In the genomic region with DNA sequence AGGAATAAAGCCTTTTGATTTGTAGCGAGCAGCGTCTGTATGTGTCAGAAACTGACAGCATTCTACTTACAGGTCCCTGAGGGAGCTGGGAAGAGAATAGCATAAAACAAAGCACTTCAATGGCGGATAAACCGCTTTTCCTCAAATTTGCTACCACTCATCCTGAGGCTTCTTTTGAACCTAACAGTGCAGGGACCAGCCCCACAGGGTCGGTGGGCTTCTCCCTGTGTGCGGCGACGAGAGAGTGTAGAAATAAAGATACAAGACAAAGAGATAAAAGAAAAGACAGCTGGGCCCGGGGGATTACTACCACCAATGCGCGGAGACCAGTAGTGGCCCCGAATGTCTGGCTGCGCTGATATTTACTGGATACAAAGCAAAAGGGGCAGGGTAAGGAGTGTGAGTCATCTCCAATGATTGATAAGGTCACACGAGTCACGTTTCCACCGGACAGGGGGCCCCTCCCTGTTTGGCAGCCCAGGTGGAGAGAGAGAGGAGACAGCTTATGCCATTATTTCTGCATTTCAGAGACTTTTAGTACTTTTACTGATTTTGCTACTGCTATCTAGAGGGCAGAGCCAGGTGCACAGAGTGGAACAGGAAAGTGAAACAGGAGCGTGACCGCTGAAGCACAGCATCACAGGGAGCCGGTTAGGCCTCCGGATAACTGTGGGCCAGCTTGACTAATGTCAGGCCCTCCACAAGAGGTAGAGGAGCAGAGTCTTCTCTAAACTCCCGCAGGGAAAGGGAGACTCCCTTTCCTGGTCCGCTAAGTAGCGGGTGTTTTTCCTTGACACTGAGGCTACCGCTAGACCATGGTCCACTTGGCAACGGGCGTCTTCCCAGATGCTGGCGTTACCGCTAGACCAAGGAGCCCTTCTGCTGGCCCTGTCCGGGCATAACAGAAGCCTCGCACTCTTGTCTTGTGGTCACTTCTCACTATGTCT, we compare ENCODE assay signal across 9 cellular contexts. TPM values are rescaled to one million over a fixed set of nuclear protein-coding genes. Genes with fewer than 3 reads are reported as not detected.
A peak's percentile ranks its signal among the peaks of the same experiment; 100 is the strongest.
DNase-seq lines count a peak whose midpoint lies in the region; ATAC-seq and TF ChIP-seq lines count a peak whose summit lies in the region.
"Not testable (repeated sequence)": the region's sequence is repeated elsewhere in the genome, so short reads cannot be mapped to it uniquely, and the experiment has no call there.
"Had no signal": no experiment of that assay in that cellular context is flagged by ENCODE, and none has a peak within 500 bp of the region (broad histone marks: within the 10 kb centered on the region; RNA-seq: fewer than 3 reads in every experiment).

No MANE protein-coding gene starts in this region.

- peaks cover 11% of the 10 kb centered on the region for H3K27me3 Mint-ChIP-seq in brain

- not testable (repeated sequence) for H3K9me3 Mint-ChIP-seq in brain

- BruUV-seq in A673 (replicated peaks; lab: Mats Ljungman, UMichigan); Panc1 (replicated peaks; lab: Mats Ljungman, UMichigan): not testable (repeated sequence)

- H3K4me3 ChIP-seq in A673 (ENCODE audit: low read depth, low read length, poor library complexity, severe bottlenecking) (peak overlapping the region; percentile 91), Panc1 (ENCODE audit: low read depth in 2 of 2, low read length in 2 of 2) (peak overlapping the region; percentile 84 to 99), foreskin fibroblast (ENCODE audit: low read depth in 1 of 2, low read length in 2 of 2) (peak overlapping the region; percentile 99), muscle layer of duodenum (ENCODE audit: low read depth in 1 of 2, low read length in 2 of 2) (peak overlapping the region; percentile 97 to 99)

- H3K36me3 Mint-ChIP-seq in brain = peaks cover 60% of the 10 kb centered on the region

- peak overlapping the region; percentile 99 for H3K27ac ChIP-seq in A673 (ENCODE audit: low read depth, low read length, poor library complexity, severe bottlenecking)
- peak overlapping the region; percentile 18 for H3K27ac ChIP-seq in Panc1 (ENCODE audit: low read length)
- peak overlapping the region; percentile 100 for H3K27ac ChIP-seq in muscle layer of duodenum (ENCODE audit: low read length)

- H3K27me3 ChIP-seq in A673 (replicated peaks; ENCODE audit: insufficient read depth, low read depth, low read length, poor library complexity); Panc1 (ENCODE audit: control insufficient read depth, insufficient read depth, low read length); muscle layer of duodenum (ENCODE audit: low read depth, low read length): not testable (repeated sequence)

- not testable (repeated sequence) for DNase-seq in A673 (ENCODE audit: low spot score); Panc1 (ENCODE audit: low read depth, low spot score)
- DNase-seq in activated CD4-positive, alpha-beta T cell treated with anti-CD3 and anti-CD28 coated beads, Interleukin-2, amount 50 U/mL, for 48 hours = peak; percentile 47 to 61
- DNase-seq in foreskin fibroblast = peak in 1 of 2 donors; percentile 37
- peak; percentile 59 for DNase-seq in stimulated activated CD4-positive, alpha-beta T cell treated with anti-CD3 and anti-CD28 coated beads, Interleukin-4, amount 100 ng/mL, for 1 hour

- peak; percentile 56 for TF ChIP-seq POLR2A in GM18505 (IDR thresholded peaks at IDR 0.05; ENCODE audit: borderline replicate concordance, extremely low read depth, insufficient read depth, insufficient read length)

- POLR2A ChIA-PET in A673 (lab: Charles Lee; ENCODE audit: low non-redundant PET) = interaction anchor here (0.6 kb wide), 1 partner anchor 24 kb away, joined by 3 read pairs; no protein-coding TSS in a partner anchor
- POLR2A ChIA-PET in Panc1 (lab: Charles Lee) = interaction anchor here (0.6 kb wide), 1 partner anchor 251 kb away, joined by 5 read pairs; no protein-coding TSS in a partner anchor

- not testable (repeated sequence) for ATAC-seq in GM18505 (IDR thresholded peaks at IDR 0.05; ENCODE audit: unreplicated experiment); Panc1

- peaks cover 32% of the 10 kb centered on the region for H3K36me3 ChIP-seq in A673 (ENCODE audit: insufficient read depth, low read length, poor library complexity, severe bottlenecking)
- H3K36me3 ChIP-seq in Panc1 (ENCODE audit: control insufficient read depth, insufficient read depth, low read length) = peaks cover 10% of the 10 kb centered on the region; the same call in 1 of the 2 replicates
- peaks cover 22 to 56% of the 10 kb centered on the region in 2 donors for H3K36me3 ChIP-seq in muscle layer of duodenum (ENCODE audit: control insufficient read depth in 1 of 2, insufficient read depth in 2 of 2, low read length in 2 of 2)

- H3K4me1 Mint-ChIP-seq in brain = peaks cover 62% of the 10 kb centered on the region

- not testable (repeated sequence) for TF ChIP-seq CTCF in A673 (conservative IDR thresholded peaks at IDR 0.05; ENCODE audit: low read depth, low read length); Panc1 (IDR thresholded peaks at IDR 0.05); brain (conservative IDR thresholded peaks at IDR 0.05); foreskin fibroblast (IDR thresholded peaks at IDR 0.05; ENCODE audit: low read depth, low read length)

- CTCF ChIA-PET in A673 (lab: Charles Lee) = interaction anchor here (0.6 kb wide), 1 partner anchor 33 kb away, joined by 3 read pairs; no protein-coding TSS in a partner anchor
- CTCF ChIA-PET in Panc1 (lab: Charles Lee) = not testable (repeated sequence)

- in situ Hi-C loops in Panc1 (cut with HindIII; ENCODE audit: low pct_unique_long_range_greater_than_20kb, low sequenced_read_pairs) = not testable (repeated sequence)

- not testable (repeated sequence) for H3K9me3 ChIP-seq in A673 (ENCODE audit: low read depth, low read length, poor library complexity, severe bottlenecking); Panc1 (ENCODE audit: control insufficient read depth, insufficient read depth, low read depth, low read length); muscle layer of duodenum (ENCODE audit: control insufficient read depth in 1 of 2, low read length in 2 of 2)

- peak overlapping the region; percentile 98 to 100 (median 99) for H3K4me3 Mint-ChIP-seq in brain

- intact Hi-C loops in A673 (cut with micrococcal nuclease; ENCODE audit: unreplicated experiment) = loop anchor here (10.0 kb wide), 1 partner anchor 88 kb away; the partner anchor contains the start of gene FTL
- intact Hi-C loops in Panc1 (cut with micrococcal nuclease; ENCODE audit: unreplicated experiment) = not testable (repeated sequence)

- H3K4me1 ChIP-seq in A673 (ENCODE audit: insufficient read depth, low read length, poor library complexity, severe bottlenecking) (peaks cover 30% of the 10 kb centered on the region), muscle layer of duodenum (ENCODE audit: control insufficient read depth in 1 of 2, insufficient read depth in 2 of 2, low read length in 2 of 2) (peaks cover 0 to 28% of the 10 kb centered on the region in 2 donors)
- H3K4me1 ChIP-seq in Panc1 (ENCODE audit: control insufficient read depth, insufficient read depth, low read length) = not testable (repeated sequence)

- H3K27ac Mint-ChIP-seq in brain = peak overlapping the region; percentile 65 to 100 (median 100)

RNA-seq across cellular contexts. Expression of gene PPP1R15A, which starts 4.1 kb away (rescaled TPM):
- total RNA-seq in A673 (2021) = 27.6 and 41.2 TPM in 2 replicates
- total RNA-seq in Panc1 (2021; ENCODE audit: unreplicated experiment) = 27.1 TPM
- polyA plus RNA-seq in Panc1 (2012; ENCODE audit: insufficient read length) = 21.8 TPM
- 33.1 TPM for polyA plus RNA-seq in brain (ENCODE audit: insufficient read depth, low read depth, low replicate concordance)

RNA-seq across cellular contexts. Expression of gene PLEKHA4, which starts 7.9 kb away (rescaled TPM):
- total RNA-seq in A673 (2021) = 20.7 and 24.1 TPM in 2 replicates
- total RNA-seq in Panc1 (2021; ENCODE audit: unreplicated experiment) = 4.2 TPM
- polyA plus RNA-seq in Panc1 (2012; ENCODE audit: insufficient read length) = 4.4 TPM
- polyA plus RNA-seq in brain (ENCODE audit: insufficient read depth, low read depth, low replicate concordance) = 3.4 TPM

RNA-seq across cellular contexts. Expression of gene TULP2, which starts 22.2 kb away (rescaled TPM):
- total RNA-seq in A673 (2021) = not detected in 2 replicates
- total RNA-seq in Panc1 (2021; ENCODE audit: unreplicated experiment) = 0.15 TPM
- polyA plus RNA-seq in Panc1 (2012; ENCODE audit: insufficient read length) = not detected
- polyA plus RNA-seq in brain (ENCODE audit: insufficient read depth, low read depth, low replicate concordance) = 0.24 TPM
- total RNA-seq: omental fat pad had no signal

RNA-seq across cellular contexts. Expression of gene NUCB1, which starts 23.8 kb away (rescaled TPM):
- total RNA-seq in A673 (2021) = 86.7 and 109 TPM in 2 replicates
- 102 TPM for total RNA-seq in Panc1 (2021; ENCODE audit: unreplicated experiment)
- 259 TPM for polyA plus RNA-seq in Panc1 (2012; ENCODE audit: insufficient read length)
- polyA plus RNA-seq in brain (ENCODE audit: insufficient read depth, low read depth, low replicate concordance) = 237 TPM

RNA-seq across cellular contexts. Expression of gene HSD17B14, which starts 40.0 kb away (rescaled TPM):
- total RNA-seq in A673 (2021) = 2.0 and 3.0 TPM in 2 replicates
- 20.8 TPM for total RNA-seq in Panc1 (2021; ENCODE audit: unreplicated experiment)
- polyA plus RNA-seq in Panc1 (2012; ENCODE audit: insufficient read length) = 44.5 TPM
- polyA plus RNA-seq in brain (ENCODE audit: insufficient read depth, low read depth, low replicate concordance) = 44.7 TPM

Comparison
In these comparisons a context has a peak if more than half of its experiments do, and no peak if none do; other contexts are left out.
1. H3K27ac ChIP-seq: peak in every context shown above with its lines; median percentile 100 in muscle layer of duodenum; 99 in A673; 18 in Panc1.